Comparison of ENCODE assay signal across 9 cellular contexts in the genomic region with DNA sequence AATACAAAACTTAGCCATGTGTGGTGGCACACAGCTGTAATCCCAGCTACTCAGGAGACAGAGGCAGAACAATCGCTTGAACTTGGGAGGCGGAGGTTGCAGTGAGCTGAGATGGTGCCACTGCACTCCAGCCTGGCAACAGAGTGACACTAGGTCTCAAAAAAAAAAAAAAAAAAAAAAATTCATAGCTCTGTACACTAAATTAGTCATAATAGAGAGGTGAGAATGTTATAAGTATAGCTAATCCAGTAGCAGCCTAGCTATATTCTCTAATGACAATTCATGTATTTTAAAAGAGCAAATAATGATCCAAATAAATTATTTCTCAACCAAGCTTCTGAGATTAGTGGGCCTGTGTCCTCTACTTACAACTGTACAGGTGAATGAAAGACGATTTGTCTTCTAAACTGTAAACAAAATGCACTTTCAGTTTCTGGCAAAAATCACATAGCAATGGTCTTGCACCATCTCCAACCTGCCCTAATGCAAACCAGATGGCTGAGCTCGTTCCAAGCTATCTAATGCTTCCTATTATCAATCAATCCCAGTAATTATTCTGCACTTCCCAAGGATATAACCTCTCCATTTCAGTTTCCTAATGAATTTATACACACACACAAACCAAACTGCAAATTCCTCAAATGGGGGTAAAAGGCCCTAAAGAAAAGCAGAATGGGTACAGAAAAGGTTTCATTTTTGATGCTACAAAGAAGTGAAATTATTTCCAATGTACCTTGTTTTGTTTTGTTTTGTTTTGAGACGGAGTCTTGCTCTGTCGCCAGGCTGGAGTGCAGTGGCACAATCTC. TPM values are rescaled to one million over a fixed set of nuclear protein-coding genes. Genes with fewer than 3 reads are reported as not detected.
A peak's percentile ranks its signal among the peaks of the same experiment; 100 is the strongest.
DNase-seq lines count a peak whose midpoint lies in the region; ATAC-seq and TF ChIP-seq lines count a peak whose summit lies in the region.
"Had no signal": no experiment of that assay in that cellular context is flagged by ENCODE, and none has a peak within 500 bp of the region (broad histone marks: within the 10 kb centered on the region; RNA-seq: fewer than 3 reads in every experiment).

No MANE protein-coding gene starts in this region.

- no peak overlapping the region for H3K18ac ChIP-seq in mesenchymal stem cell (ENCODE audit: low read depth in 1 of 2, low read length in 2 of 2)

- no peak overlapping the region for H2AFZ ChIP-seq in mesenchymal stem cell (ENCODE audit: low read depth, low read length)

- H3K9me3 Mint-ChIP-seq in activated naive CD8-positive, alpha-beta T cell (ENCODE audit: low read depth) = no peaks in the 10 kb centered on the region

- H3K9ac ChIP-seq in mesenchymal stem cell (ENCODE audit: low read length) = peak overlapping the region; percentile 16

- intact Hi-C loops in left colon (cut with DNase I, micrococcal nuclease) = no loop called here

- WGBS in mesenchymal stem cell = 73% methylated on average over 4 of the region's 6 CpGs

- peaks cover 20% of the 10 kb centered on the region for H3K79me1 ChIP-seq in mesenchymal stem cell (replicated peaks; ENCODE audit: low read length, poor library complexity, severe bottlenecking)

- H3K27me3 ChIP-seq in mesenchymal stem cell (ENCODE audit: control insufficient read depth in 1 of 2, insufficient read depth in 1 of 2, low read length in 2 of 2) = no peaks in the 10 kb centered on the region

- no peak overlapping the region for H2BK15ac ChIP-seq in mesenchymal stem cell (ENCODE audit: low read depth, poor library complexity, severe bottlenecking)

- H2BK12ac ChIP-seq in mesenchymal stem cell (ENCODE audit: low read length in 2 of 2) = no peak overlapping the region

- H3K4me3 ChIP-seq in HEK293 (ENCODE audit: low read depth, low read length) (no peak overlapping the region), mesenchymal stem cell (ENCODE audit: insufficient read depth in 1 of 2, low read depth in 1 of 2, low read length in 2 of 2) (peak overlapping the region in 1 of 2 experiments; percentile 10)

- H3K14ac ChIP-seq in mesenchymal stem cell (ENCODE audit: low read length in 2 of 2) = no peak overlapping the region

- H3K23ac ChIP-seq in mesenchymal stem cell (ENCODE audit: low read length in 2 of 2) = no peak overlapping the region

- CTCF ChIA-PET in HEK293 (lab: Yijun Ruan, JAX) = interaction anchor here (0.6 to 1.0 kb wide), 2 partner anchors 11 to 12 kb away, joined by 3 to 5 read pairs; no protein-coding TSS in a partner anchor

- peaks cover 47% of the 10 kb centered on the region for H3K4me1 Mint-ChIP-seq in activated naive CD8-positive, alpha-beta T cell (ENCODE audit: low read depth)

- H4K8ac ChIP-seq in mesenchymal stem cell (ENCODE audit: low read length) = no peak overlapping the region

- H3K9me3 ChIP-seq in HEK293 (ENCODE audit: control insufficient read depth, insufficient read depth, low read depth, low read length) (no peaks in the 10 kb centered on the region), mesenchymal stem cell (ENCODE audit: control insufficient read depth, low read length) (no peaks in the 10 kb centered on the region)

- no peak for ATAC-seq in left colon

- DNase-seq in D341Med (ENCODE audit: low spot score) (peak; percentile 59), mesenchymal stem cell (peak; percentile 28), left colon (no peak), globus pallidus (ENCODE audit: low spot score) (no peak), UCSD-AML1 (lab: John Stamatoyannopoulos, UW; ENCODE audit: unreplicated experiment) (no peak)
- DNase-seq: GF-D8, NCI-H345 had no signal

- no peak overlapping the region for H4K91ac ChIP-seq in mesenchymal stem cell (ENCODE audit: low read length)

- peaks cover 4% of the 10 kb centered on the region for H3K36me3 Mint-ChIP-seq in activated naive CD8-positive, alpha-beta T cell

- H2BK120ac ChIP-seq in mesenchymal stem cell (ENCODE audit: low read depth, low read length) = no peak overlapping the region

- no peak overlapping the region for H2BK5ac ChIP-seq in mesenchymal stem cell (ENCODE audit: low read depth, low read length, poor library complexity, severe bottlenecking)

- H3K4me1 ChIP-seq in HEK293 (ENCODE audit: control insufficient read depth, insufficient read depth, low read length) = no peaks in the 10 kb centered on the region
- H3K4me1 ChIP-seq in mesenchymal stem cell (ENCODE audit: control insufficient read depth, insufficient read depth, low read depth, low read length) = no peaks in the 10 kb centered on the region

- no peak overlapping the region for H3K4me2 ChIP-seq in mesenchymal stem cell (ENCODE audit: low read length, poor library complexity, severe bottlenecking)

- no peak for TF ChIP-seq CTCF in HEK293 (tag by site-specific recombination; IDR thresholded peaks at IDR 0.05)

- no peak overlapping the region for H3K4me3 Mint-ChIP-seq in activated naive CD8-positive, alpha-beta T cell

- POLR2A ChIA-PET in HEK293 (lab: Yijun Ruan, JAX) = no interaction called here

- H3K27me3 Mint-ChIP-seq in activated naive CD8-positive, alpha-beta T cell = no peaks in the 10 kb centered on the region

- peak overlapping the region; percentile 62 for H3K27ac Mint-ChIP-seq in activated naive CD8-positive, alpha-beta T cell

- H3K36me3 ChIP-seq in HEK293 (ENCODE audit: control insufficient read depth in 2 of 2, insufficient read depth in 1 of 2, low read length in 2 of 2) = peaks cover 4 to 13% of the 10 kb centered on the region in 2 experiments; a peak in 2 of 3 replicates
- peaks cover 6 to 8% of the 10 kb centered on the region in 2 experiments for H3K36me3 ChIP-seq in mesenchymal stem cell (ENCODE audit: control insufficient read depth in 1 of 2, insufficient read depth in 2 of 2, low read depth in 1 of 2, low read length in 2 of 2)

- no peak overlapping the region for H3K4ac ChIP-seq in mesenchymal stem cell (ENCODE audit: low read depth in 1 of 2, low read length in 2 of 2)

- H3K27ac ChIP-seq in HEK293 (ENCODE audit: extremely low read depth, low read depth, low read length) (no peak overlapping the region), mesenchymal stem cell (ENCODE audit: low read length, poor library complexity, severe bottlenecking) (no peak overlapping the region)

- no peak overlapping the region for H2AK5ac ChIP-seq in mesenchymal stem cell (ENCODE audit: low read length, severe bottlenecking)

TF ChIP-seq in HEK293, 187 proteins besides CTCF, POLR2A, EP300 and RAD21:
- TF ChIP-seq ZNF366 (tag by site-specific recombination; conservative IDR thresholded peaks at IDR 0.05) (0 out of 2 replicates have a peak, but pooled peaks have one; percentile 13), ZNF416 (tag by site-specific recombination; IDR thresholded peaks at IDR 0.05) (no peak), PRDM1 (tag by site-specific recombination; IDR thresholded peaks at IDR 0.05) (0 out of 2 replicates have a peak, but pooled peaks have one; percentile 27)
- TF ChIP-seq, protein P1, sequence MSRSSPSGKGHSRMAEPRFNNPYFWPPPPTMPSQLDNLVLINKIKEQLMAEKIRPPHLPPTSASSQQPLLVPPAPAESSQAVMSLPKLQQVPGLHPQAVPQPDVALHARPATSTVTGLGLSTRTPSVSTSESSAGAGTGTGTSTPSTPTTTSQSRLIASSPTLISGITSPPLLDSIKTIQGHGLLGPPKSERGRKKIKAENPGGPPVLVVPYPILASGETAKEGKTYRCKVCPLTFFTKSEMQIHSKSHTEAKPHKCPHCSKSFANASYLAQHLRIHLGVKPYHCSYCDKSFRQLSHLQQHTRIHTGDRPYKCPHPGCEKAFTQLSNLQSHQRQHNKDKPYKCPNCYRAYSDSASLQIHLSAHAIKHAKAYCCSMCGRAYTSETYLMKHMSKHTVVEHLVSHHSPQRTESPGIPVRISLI (tag by site-specific recombination; IDR thresholded peaks at IDR 0.05) = peak; percentile 31; the same call in 1 of the 2 replicates
- TF ChIP-seq, protein P2, sequence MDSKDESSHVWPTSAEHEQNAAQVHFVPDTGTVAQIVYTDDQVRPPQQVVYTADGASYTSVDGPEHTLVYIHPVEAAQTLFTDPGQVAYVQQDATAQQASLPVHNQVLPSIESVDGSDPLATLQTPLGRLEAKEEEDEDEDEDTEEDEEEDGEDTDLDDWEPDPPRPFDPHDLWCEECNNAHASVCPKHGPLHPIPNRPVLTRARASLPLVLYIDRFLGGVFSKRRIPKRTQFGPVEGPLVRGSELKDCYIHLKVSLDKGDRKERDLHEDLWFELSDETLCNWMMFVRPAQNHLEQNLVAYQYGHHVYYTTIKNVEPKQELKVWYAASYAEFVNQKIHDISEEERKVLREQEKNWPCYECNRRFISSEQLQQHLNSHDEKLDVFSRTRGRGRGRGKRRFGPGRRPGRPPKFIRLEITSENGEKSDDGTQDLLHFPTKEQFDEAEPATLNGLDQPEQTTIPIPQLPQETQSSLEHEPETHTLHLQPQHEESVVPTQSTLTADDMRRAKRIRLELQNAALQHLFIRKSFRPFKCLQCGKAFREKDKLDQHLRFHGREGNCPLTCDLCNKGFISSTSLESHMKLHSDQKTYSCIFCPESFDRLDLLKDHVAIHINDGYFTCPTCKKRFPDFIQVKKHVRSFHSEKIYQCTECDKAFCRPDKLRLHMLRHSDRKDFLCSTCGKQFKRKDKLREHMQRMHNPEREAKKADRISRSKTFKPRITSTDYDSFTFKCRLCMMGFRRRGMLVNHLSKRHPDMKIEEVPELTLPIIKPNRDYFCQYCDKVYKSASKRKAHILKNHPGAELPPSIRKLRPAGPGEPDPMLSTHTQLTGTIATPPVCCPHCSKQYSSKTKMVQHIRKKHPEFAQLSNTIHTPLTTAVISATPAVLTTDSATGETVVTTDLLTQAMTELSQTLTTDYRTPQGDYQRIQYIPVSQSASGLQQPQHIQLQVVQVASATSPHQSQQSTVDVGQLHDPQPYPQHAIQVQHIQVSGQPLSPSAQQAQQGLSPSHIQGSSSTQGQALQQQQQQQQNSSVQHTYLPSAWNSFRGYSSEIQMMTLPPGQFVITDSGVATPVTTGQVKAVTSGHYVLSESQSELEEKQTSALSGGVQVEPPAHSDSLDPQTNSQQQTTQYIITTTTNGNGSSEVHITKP (tag by site-specific recombination; IDR thresholded peaks at IDR 0.05) = peak; percentile 28

RNA-seq across cellular contexts. Expression of a gene that starts 56.5 kb away (rescaled TPM):
- 15.0 TPM for polyA plus RNA-seq in mesenchymal stem cell (2013, experiment 1 of 2)
- 14.1 TPM for polyA plus RNA-seq in mesenchymal stem cell (2013, experiment 2 of 2)
- total RNA-seq in left colon = 10 to 100 TPM; 33.9 to 34.9 TPM

Comparison
In these comparisons a context has a peak if more than half of its experiments do, and no peak if none do; other contexts are left out.
1. DNase-seq: peak in D341Med (single experiment) and mesenchymal stem cell (single experiment); none in left colon (0 of 2), globus pallidus (single experiment) and UCSD-AML1 (single experiment).